4 cellular contexts compared by ENCODE assay signal in genomic region chr2:210183936-210184335, GRCh38. TPM values are rescaled to one million over a fixed set of nuclear protein-coding genes. Genes with fewer than 3 reads are reported as not detected.
"Had no signal": no experiment of that assay in that cellular context is flagged by ENCODE, and none has a peak within 500 bp of the region (broad histone marks: within the 10 kb centered on the region; RNA-seq: fewer than 3 reads in every experiment).

No MANE protein-coding gene starts in this region.

RNA-seq across cellular contexts. Expression of gene ACADL, which starts 41.3 kb away (rescaled TPM):
- total RNA-seq: LHCN-M2, MCF 10A, SJSA1 had no signal
- polyA plus RNA-seq: SK-N-SH had no signal
